ENCODE assay signal across 24 cellular contexts in genomic region chr2:75577280-75577679, GRCh38. TPM values are rescaled to one million over a fixed set of nuclear protein-coding genes. Genes with fewer than 3 reads are reported as not detected.
DNase-seq lines count a peak whose midpoint lies in the region; ATAC-seq, FAIRE-seq and TF ChIP-seq lines count a peak whose summit lies in the region.
"Had no signal": no experiment of that assay in that cellular context is flagged by ENCODE, and none has a peak within 500 bp of the region (broad histone marks: within the 10 kb centered on the region; RNA-seq: fewer than 3 reads in every experiment).

No MANE protein-coding gene starts in this region.

- no CpG with 5 or more reads among the region's 1 CpG for WGBS in trophoblast cell (ENCODE audit: extremely low coverage, insufficient coverage, insufficient read length)
- 51 to 66% methylated on average over 1 of the region's 1 CpG for WGBS in lower leg skin, 2 donors

- TF ChIP-seq CTCF in astrocyte (IDR thresholded peaks at IDR 0.05; ENCODE audit: insufficient read depth, low read depth, low read length), result no peak
- TF ChIP-seq CTCF in left lung (IDR thresholded peaks at IDR 0.05), result no peak
- TF ChIP-seq CTCF in lower leg skin (IDR thresholded peaks at IDR 0.05), result no peak
- TF ChIP-seq CTCF in progenitor cell of endocrine pancreas (IDR thresholded peaks at IDR 0.05; ENCODE audit: unreplicated experiment), result no peak

- no peaks in the 10 kb centered on the region for H3K79me1 ChIP-seq in trophoblast cell (ENCODE audit: low read length)

- H4K8ac ChIP-seq in trophoblast cell (ENCODE audit: low read depth, low read length), result no peak overlapping the region

- no peak overlapping the region for H3K4me2 ChIP-seq in astrocyte (ENCODE audit: low read length)
- H3K4me2 ChIP-seq in trophoblast cell (ENCODE audit: low read length), result no peak overlapping the region
- H3K4me2 ChIP-seq: KMS-11 had no signal

- no peak overlapping the region for H3K4ac ChIP-seq in trophoblast cell (ENCODE audit: low read depth, low read length)

- H3K9me3 ChIP-seq in astrocyte (ENCODE audit: insufficient read depth, low read depth, low read length) (no peaks in the 10 kb centered on the region), left lung (no peaks in the 10 kb centered on the region), trophoblast cell (ENCODE audit: insufficient read depth, low read depth, low read length) (no peaks in the 10 kb centered on the region)
- H3K9me3 ChIP-seq: BE2C had no signal

- intact Hi-C loops in left lung (cut with DNase I) (no loop called here), lower leg skin (cut with DNase I; ENCODE audit: low total_unique reads) (loop anchor here (10.0 kb wide), 1 partner anchor 548 kb away; no protein-coding TSS in a partner anchor)

- no peak overlapping the region for H3K4me3 Mint-ChIP-seq in astrocyte (ENCODE audit: unreplicated experiment)
- no peak overlapping the region for H3K4me3 Mint-ChIP-seq in progenitor cell of endocrine pancreas (ENCODE audit: low read depth)
- H3K4me3 Mint-ChIP-seq: CD14-positive monocyte; CD8-positive, alpha-beta memory T cell; IgD-negative memory B cell had no signal

- H3K9me3 Mint-ChIP-seq in astrocyte (ENCODE audit: unreplicated experiment) (no peaks in the 10 kb centered on the region), progenitor cell of endocrine pancreas (ENCODE audit: low read depth) (peaks cover 12% of the 10 kb centered on the region)

- H3K18ac ChIP-seq in trophoblast cell (ENCODE audit: low read length), result no peak overlapping the region

- no peaks in the 10 kb centered on the region for H4K20me1 ChIP-seq in astrocyte (ENCODE audit: insufficient read depth, low read length)

- no peaks in the 10 kb centered on the region for H3K36me3 ChIP-seq in astrocyte (ENCODE audit: insufficient read depth, low read length)
- H3K36me3 ChIP-seq in left lung, result no peaks in the 10 kb centered on the region
- no peaks in the 10 kb centered on the region for H3K36me3 ChIP-seq in trophoblast cell (ENCODE audit: control insufficient read depth in 1 of 2, insufficient read depth in 2 of 2, low read length in 2 of 2)
- H3K36me3 ChIP-seq: BE2C had no signal

- H2AK5ac ChIP-seq in trophoblast cell (ENCODE audit: low read length), result no peak overlapping the region

- no peaks in the 10 kb centered on the region for H3K79me2 ChIP-seq in astrocyte (ENCODE audit: insufficient read depth, low read length)
- H3K79me2 ChIP-seq in trophoblast cell (ENCODE audit: control insufficient read depth, insufficient read depth, low read length, poor library complexity), result no peaks in the 10 kb centered on the region

- no peak overlapping the region for H3K14ac ChIP-seq in trophoblast cell (ENCODE audit: low read length)

- no peak overlapping the region for H2BK120ac ChIP-seq in trophoblast cell (ENCODE audit: insufficient read depth, low read length, poor library complexity)

- H2AFZ ChIP-seq in astrocyte (ENCODE audit: low read depth, low read length) (no peak overlapping the region), trophoblast cell (ENCODE audit: insufficient read depth, low read length, poor library complexity) (no peak overlapping the region)

- no peak overlapping the region for H2BK12ac ChIP-seq in trophoblast cell (ENCODE audit: low read length)

- H3K9ac ChIP-seq in astrocyte (ENCODE audit: low read length) (no peak overlapping the region), trophoblast cell (ENCODE audit: low read length) (no peak overlapping the region)
- H3K9ac ChIP-seq: KMS-11 had no signal

- H3K27me3 Mint-ChIP-seq in astrocyte (ENCODE audit: low read depth, unreplicated experiment) (no peaks in the 10 kb centered on the region), progenitor cell of endocrine pancreas (no peaks in the 10 kb centered on the region)

- H3K27me3 ChIP-seq in astrocyte (ENCODE audit: insufficient read depth, low read length) (no peaks in the 10 kb centered on the region), left lung (no peaks in the 10 kb centered on the region), trophoblast cell (ENCODE audit: insufficient read depth, low read length) (no peaks in the 10 kb centered on the region)
- H3K27me3 ChIP-seq: BE2C had no signal

- H2BK5ac ChIP-seq in trophoblast cell (ENCODE audit: low read depth, low read length, poor library complexity), result no peak overlapping the region

- H4K12ac ChIP-seq in trophoblast cell (ENCODE audit: low read depth, low read length), result no peak overlapping the region

- H3K4me1 Mint-ChIP-seq in astrocyte (ENCODE audit: low read depth, unreplicated experiment) (peaks cover 5% of the 10 kb centered on the region), progenitor cell of endocrine pancreas (ENCODE audit: low read depth) (no peaks in the 10 kb centered on the region)
- H3K4me1 Mint-ChIP-seq: CD14-positive monocyte; CD8-positive, alpha-beta memory T cell; IgD-negative memory B cell had no signal

- no peak for TF ChIP-seq POLR2A in lower leg skin (IDR thresholded peaks at IDR 0.05)

- H3K27ac ChIP-seq in astrocyte (ENCODE audit: low read depth, low read length), result no peak overlapping the region
- H3K27ac ChIP-seq in left lung, result no peak overlapping the region
- no peak overlapping the region for H3K27ac ChIP-seq in trophoblast cell (ENCODE audit: low read depth, low read length)
- H3K27ac ChIP-seq: KMS-11 had no signal

- FAIRE-seq in astrocyte (lab: Jason Lieb, UNC), result peak; percentile 41
- FAIRE-seq: GM19239, H1 had no signal

- no peak overlapping the region for H4K91ac ChIP-seq in trophoblast cell (ENCODE audit: low read depth, low read length)

- DNase-seq in NCI-H748 (lab: John Stamatoyannopoulos, UW; ENCODE audit: unreplicated experiment), result peak; percentile 8
- DNase-seq in NCI-H748 treated with DMSO at 0.1 percent for 48 hours (lab: John Stamatoyannopoulos, UW), result no peak
- DNase-seq in astrocyte (ENCODE audit: low read depth), result no peak
- no peak for DNase-seq in left lung
- peak; percentile 73 to 99 for DNase-seq in trophoblast cell
- no peak for DNase-seq in lower leg skin (ENCODE audit: low spot score in 2 of 2)
- DNase-seq in NCI-H1048 (lab: John Stamatoyannopoulos, UW), result no peak
- DNase-seq in progenitor cell of endocrine pancreas (ENCODE audit: low spot score, unreplicated experiment), result no peak
- DNase-seq: 8988T; ACHN; BE2C; CD8-positive, alpha-beta memory T cell; HCEC 1CT; NCI-H1092 treated with DMSO at 0.1 percent for 48 hours; NCI-H1436; NCI-H187; NCI-H2107; NCI-H524; SHP77 had no signal

- H3K27ac Mint-ChIP-seq in astrocyte (ENCODE audit: unreplicated experiment) (no peak overlapping the region), progenitor cell of endocrine pancreas (no peak overlapping the region)
- H3K27ac Mint-ChIP-seq: CD14-positive monocyte; CD8-positive, alpha-beta memory T cell; IgD-negative memory B cell had no signal

- ATAC-seq in left lung, result peak; percentile 73

- H3K36me3 Mint-ChIP-seq in astrocyte (ENCODE audit: low read depth, unreplicated experiment), result no peaks in the 10 kb centered on the region
- no peaks in the 10 kb centered on the region for H3K36me3 Mint-ChIP-seq in progenitor cell of endocrine pancreas (ENCODE audit: insufficient read depth)
- H3K36me3 Mint-ChIP-seq: CD14-positive monocyte; CD8-positive, alpha-beta memory T cell had no signal

- no peak overlapping the region for H3K23ac ChIP-seq in trophoblast cell (ENCODE audit: low read length)

- no peak overlapping the region for H3K4me3 ChIP-seq in astrocyte (ENCODE audit: insufficient read depth, low read depth, low read length)
- no peak overlapping the region for H3K4me3 ChIP-seq in left lung
- no peak overlapping the region for H3K4me3 ChIP-seq in trophoblast cell (ENCODE audit: low read depth, low read length)
- no peak overlapping the region for H3K4me3 ChIP-seq in lower leg skin (ENCODE audit: low read depth, poor library complexity, severe bottlenecking)

- H3K4me1 ChIP-seq in astrocyte (ENCODE audit: insufficient read depth, low read length) (peaks cover under 1% of the 10 kb centered on the region), left lung (no peaks in the 10 kb centered on the region), trophoblast cell (ENCODE audit: control insufficient read depth in 1 of 2, insufficient read depth in 2 of 2, low read length in 2 of 2) (no peaks in the 10 kb centered on the region)
- H3K4me1 ChIP-seq: BE2C had no signal

RNA-seq across cellular contexts. Expression of gene EVA1A, which starts 16.5 kb away (rescaled TPM):
- total RNA-seq in astrocyte (19.0 and 28.6 TPM in 2 replicates), left lung (10 to 100 TPM; 23.2 to 54.7 TPM), lower leg skin (10 to 100 TPM in 2 of 4 donors, 1 to 10 TPM in 2; 6.6 to 12.9 (median 9.1) TPM), progenitor cell of endocrine pancreas (10.9 and 11.5 TPM in 2 replicates)
- 20.1 and 20.6 TPM in 2 replicates for polyA plus RNA-seq in trophoblast cell (2013)
- total RNA-seq: CD8-positive, alpha-beta memory T cell had no signal
- polyA plus RNA-seq: CD14-positive monocyte; CD8-positive, alpha-beta memory T cell; IgD-negative memory B cell had no signal

Comparison
In these comparisons a context has a peak if more than half of its experiments do, and no peak if none do; other contexts are left out.
1. DNase-seq: peak in NCI-H748 (single experiment) and trophoblast cell (2 of 2); none in NCI-H748 treated with DMSO at 0.1 percent for 48 hours (single experiment), astrocyte (single experiment), left lung (0 of 2), lower leg skin (0 of 2), NCI-H1048 (single experiment) and progenitor cell of endocrine pancreas (single experiment).